ENCODE assay signal across 1 cellular context in genomic region chr2:166959556-166959955, GRCh38.
TF ChIP-seq lines count a peak whose summit lies in the region.

No MANE protein-coding gene starts in this region.

TF ChIP-seq in endothelial cell of umbilical vein, 7 proteins besides CTCF, POLR2A, EP300 and RAD21 (continued from another document):
- no peak for TF ChIP-seq FOS (IDR thresholded peaks at IDR 0.05; ENCODE audit: borderline replicate concordance, insufficient read depth, low read length)
- TF ChIP-seq MYC (IDR thresholded peaks at IDR 0.05; ENCODE audit: low read depth, low read length) = no peak
- TF ChIP-seq JUN (IDR thresholded peaks at IDR 0.05; ENCODE audit: borderline replicate concordance, insufficient read depth, insufficient read length, low read depth) = no peak
- TF ChIP-seq MAX (IDR thresholded peaks at IDR 0.05; ENCODE audit: insufficient read depth, insufficient read length) = no peak
- no peak for TF ChIP-seq GATA2 (IDR thresholded peaks at IDR 0.05; ENCODE audit: insufficient read depth, insufficient read length, low read depth, low read length)
- no peak for TF ChIP-seq POLR2AphosphoS5 (IDR thresholded peaks at IDR 0.05; ENCODE audit: insufficient read depth, low read depth, low read length)
